In the genomic region with DNA sequence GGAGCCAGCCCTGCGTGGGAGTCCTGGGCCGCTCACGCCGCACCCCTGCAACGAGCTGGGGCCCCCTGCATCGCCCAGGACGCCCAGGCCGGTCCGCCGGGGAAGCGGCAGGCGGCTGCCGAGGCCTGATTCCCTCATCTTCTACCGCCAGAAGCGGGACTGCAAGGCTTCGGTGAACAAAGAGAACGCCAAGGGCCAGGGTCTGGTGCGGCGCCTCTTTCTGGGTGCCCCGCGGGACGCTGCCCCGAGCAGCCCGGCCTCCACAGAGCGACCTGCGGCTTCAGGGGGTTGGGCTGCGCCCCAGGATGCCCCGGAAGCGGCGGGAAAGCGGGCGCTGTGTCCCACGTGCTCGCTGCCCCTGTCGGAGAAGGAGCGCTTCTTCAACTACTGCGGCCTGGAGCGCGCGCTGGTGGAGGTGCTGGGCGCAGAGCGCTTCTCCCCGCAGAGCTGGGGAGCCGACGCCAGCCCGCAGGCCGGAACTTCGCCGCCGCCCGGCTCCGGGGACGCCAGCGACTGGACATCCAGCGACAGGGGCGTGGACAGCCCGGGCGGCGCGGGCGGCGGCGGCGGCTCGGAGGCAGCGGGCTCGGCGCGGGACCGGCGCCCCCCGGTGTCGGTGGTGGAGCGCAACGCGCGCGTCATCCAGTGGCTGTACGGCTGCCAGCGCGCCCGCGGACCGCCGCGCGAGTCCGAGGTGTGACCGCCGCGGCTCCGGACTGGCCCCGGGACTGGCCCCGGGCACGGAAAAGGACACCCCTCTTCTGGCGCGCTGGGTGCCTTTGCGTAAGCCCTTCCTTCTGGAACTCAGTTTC, we compare ENCODE assay signal across 9 cellular contexts. TPM values are rescaled to one million over a fixed set of nuclear protein-coding genes. Genes with fewer than 3 reads are reported as not detected.
A peak's percentile ranks its signal among the peaks of the same experiment; 100 is the strongest.
DNase-seq lines count a peak whose midpoint lies in the region; ATAC-seq and TF ChIP-seq lines count a peak whose summit lies in the region.
"Had no signal": no experiment of that assay in that cellular context is flagged by ENCODE, and none has a peak within 500 bp of the region (broad histone marks: within the 10 kb centered on the region; RNA-seq: fewer than 3 reads in every experiment).

No MANE protein-coding gene starts in this region.

- no peak for TF ChIP-seq EP300 in esophagus muscularis mucosa (IDR thresholded peaks at IDR 0.05)

- H3K27ac ChIP-seq in esophagus muscularis mucosa (replicated peaks in 1 of 4): peak overlapping the region; percentile 58 to 71 (median 67)
- no peak overlapping the region for H3K27ac ChIP-seq in stomach smooth muscle (ENCODE audit: low read length)

- H3K27ac Mint-ChIP-seq in activated CD8-positive, alpha-beta memory T cell treated with anti-CD3 and anti-CD28 coated beads, Interleukin-2, amount 10 ng/mL, durations not matched to agents 7 days and 5 days: no peak overlapping the region

- peaks cover 0 to 22% (median 4%) of the 10 kb centered on the region in 4 donors for H3K27me3 ChIP-seq in esophagus muscularis mucosa
- H3K27me3 ChIP-seq in mucosa of stomach (ENCODE audit: control insufficient read depth, insufficient read depth, low read length): peaks cover 52% of the 10 kb centered on the region
- H3K27me3 ChIP-seq in stomach smooth muscle (ENCODE audit: control insufficient read depth in 1 of 2, insufficient read depth in 2 of 2, low read length in 2 of 2): peaks cover 5 to 6% of the 10 kb centered on the region in 2 donors

- ATAC-seq in activated CD8-positive, alpha-beta memory T cell treated with anti-CD3 and anti-CD28 coated beads, Interleukin-2, amount 10 ng/mL, durations not matched to agents 7 days and 5 days: peak; percentile 64
- no peak for ATAC-seq in GM21390 (IDR thresholded peaks at IDR 0.05; ENCODE audit: unreplicated experiment)
- ATAC-seq in GM19035 (IDR thresholded peaks at IDR 0.05; ENCODE audit: unreplicated experiment): no peak

- H3K4me1 Mint-ChIP-seq in activated CD8-positive, alpha-beta memory T cell treated with anti-CD3 and anti-CD28 coated beads, Interleukin-2, amount 10 ng/mL, durations not matched to agents 7 days and 5 days: peaks cover 20% of the 10 kb centered on the region

- TF ChIP-seq CTCF in esophagus muscularis mucosa (IDR thresholded peaks at IDR 0.05): peak in 2 of 3 experiments; percentile 22 to 29

- no peaks in the 10 kb centered on the region for H3K36me3 Mint-ChIP-seq in activated CD8-positive, alpha-beta memory T cell treated with anti-CD3 and anti-CD28 coated beads, Interleukin-2, amount 10 ng/mL, durations not matched to agents 7 days and 5 days

- intact Hi-C loops in esophagus muscularis mucosa (cut with DNase I): loop anchor here (5.0 kb wide), 2 partner anchors 54 to 124 kb away; no protein-coding TSS in a partner anchor

- under 1% methylated on average over 67 of the region's 98 CpGs for WGBS in esophagus muscularis mucosa

- no peak for TF ChIP-seq POLR2A in esophagus muscularis mucosa (IDR thresholded peaks at IDR 0.05; ENCODE audit: low read depth)

- H3K4me3 ChIP-seq in esophagus muscularis mucosa (peak overlapping the region; percentile 54 to 66 (median 63)), mucosa of stomach (ENCODE audit: low read length) (no peak overlapping the region), stomach smooth muscle (ENCODE audit: low read length in 2 of 2) (peak overlapping the region; percentile 57 to 74)

- H3K36me3 ChIP-seq in esophagus muscularis mucosa (no peaks in the 10 kb centered on the region), mucosa of stomach (ENCODE audit: control insufficient read depth, insufficient read depth, low read length) (no peaks in the 10 kb centered on the region), stomach smooth muscle (ENCODE audit: control insufficient read depth in 2 of 2, insufficient read depth in 2 of 2, low read length in 2 of 2) (no peaks in the 10 kb centered on the region)

- H3K4me1 ChIP-seq in esophagus muscularis mucosa: peaks cover 29 to 61% (median 33%) of the 10 kb centered on the region in 4 donors
- H3K4me1 ChIP-seq in mucosa of stomach (ENCODE audit: control insufficient read depth, insufficient read depth, low read length): peaks cover 20% of the 10 kb centered on the region
- H3K4me1 ChIP-seq in stomach smooth muscle (ENCODE audit: control insufficient read depth, insufficient read depth, low read length): peaks cover 22% of the 10 kb centered on the region

- peak overlapping the region; percentile 48 for H3K4me3 Mint-ChIP-seq in activated CD8-positive, alpha-beta memory T cell treated with anti-CD3 and anti-CD28 coated beads, Interleukin-2, amount 10 ng/mL, durations not matched to agents 7 days and 5 days

- no peaks in the 10 kb centered on the region for H3K9me3 Mint-ChIP-seq in activated CD8-positive, alpha-beta memory T cell treated with anti-CD3 and anti-CD28 coated beads, Interleukin-2, amount 10 ng/mL, durations not matched to agents 7 days and 5 days (ENCODE audit: low read depth)

- H3K9me3 ChIP-seq in esophagus muscularis mucosa: no peaks in the 10 kb centered on the region
- no peaks in the 10 kb centered on the region for H3K9me3 ChIP-seq in mucosa of stomach (ENCODE audit: control insufficient read depth, low read length)
- H3K9me3 ChIP-seq in stomach smooth muscle (ENCODE audit: control insufficient read depth in 2 of 2, low read length in 2 of 2): no peaks in the 10 kb centered on the region

- peaks cover 67% of the 10 kb centered on the region for H3K27me3 Mint-ChIP-seq in activated CD8-positive, alpha-beta memory T cell treated with anti-CD3 and anti-CD28 coated beads, Interleukin-2, amount 10 ng/mL, durations not matched to agents 7 days and 5 days

- peak; percentile 53 for DNase-seq in DMS53 treated with DMSO at 0.1 percent for 48 hours (lab: John Stamatoyannopoulos, UW; ENCODE audit: unreplicated experiment)
- DNase-seq in MV-4-11 (lab: John Stamatoyannopoulos, UW): peak; percentile 27
- DNase-seq in activated CD8-positive, alpha-beta memory T cell treated with anti-CD3 and anti-CD28 coated beads, Interleukin-2, amount 10 ng/mL, durations not matched to agents 7 days and 5 days: peak; percentile 52
- no peak for DNase-seq in esophagus muscularis mucosa (ENCODE audit: extremely low spot score)

- H3K9ac ChIP-seq in mucosa of stomach (ENCODE audit: low read length) (peak overlapping the region; percentile 34), stomach smooth muscle (ENCODE audit: low read length in 2 of 2) (peak overlapping the region; percentile 47 to 58)

- CTCF ChIA-PET in activated CD8-positive, alpha-beta memory T cell treated with anti-CD3 and anti-CD28 coated beads, Interleukin-2, amount 10 ng/mL, durations not matched to agents 7 days and 5 days (lab: Charles Lee): interaction anchor here (0.6 to 3.8 kb wide), 9 partner anchors 8 to 255 kb away, joined by 3 to 14 read pairs (median 4); a partner anchor contains a TSS

RNA-seq across cellular contexts. Expression of a gene that starts 2.7 kb away (rescaled TPM):
- total RNA-seq in activated CD8-positive, alpha-beta memory T cell treated with anti-CD3 and anti-CD28 coated beads, Interleukin-2, amount 10 ng/mL, durations not matched to agents 7 days and 5 days: not detected
- 10 to 100 TPM in 2 of 4 donors, 1 to 10 TPM in 2; 2.9 to 17.9 (median 11.6) TPM for total RNA-seq in esophagus muscularis mucosa
- total RNA-seq: T-helper 1 cell treated with Interleukin-12 subunit alpha and Interleukin-12 subunit beta and Interleukin-4 antibody, amounts not matched to agents 30 ng/mL and 1 ng/mL, for 36 hours had no signal

RNA-seq across cellular contexts. Expression of a gene that starts 7.1 kb away (rescaled TPM):
- not detected for total RNA-seq in activated CD8-positive, alpha-beta memory T cell treated with anti-CD3 and anti-CD28 coated beads, Interleukin-2, amount 10 ng/mL, durations not matched to agents 7 days and 5 days
- total RNA-seq in esophagus muscularis mucosa: not detected
- total RNA-seq: T-helper 1 cell treated with Interleukin-12 subunit alpha and Interleukin-12 subunit beta and Interleukin-4 antibody, amounts not matched to agents 30 ng/mL and 1 ng/mL, for 36 hours had no signal

RNA-seq across cellular contexts. Expression of a gene that starts 8.1 kb away (rescaled TPM):
- total RNA-seq in activated CD8-positive, alpha-beta memory T cell treated with anti-CD3 and anti-CD28 coated beads, Interleukin-2, amount 10 ng/mL, durations not matched to agents 7 days and 5 days: 10 to 100 TPM; 40.1 to 48.1 TPM
- total RNA-seq in esophagus muscularis mucosa: 10 to 100 TPM; 10.4 to 41.6 (median 22.5) TPM

RNA-seq across cellular contexts. Expression of a gene that starts 10.0 kb away (rescaled TPM):
- not detected for total RNA-seq in activated CD8-positive, alpha-beta memory T cell treated with anti-CD3 and anti-CD28 coated beads, Interleukin-2, amount 10 ng/mL, durations not matched to agents 7 days and 5 days
- not detected for total RNA-seq in esophagus muscularis mucosa
- total RNA-seq: T-helper 1 cell treated with Interleukin-12 subunit alpha and Interleukin-12 subunit beta and Interleukin-4 antibody, amounts not matched to agents 30 ng/mL and 1 ng/mL, for 36 hours had no signal

RNA-seq across cellular contexts. Expression of a gene that starts 15.7 kb away (rescaled TPM):
- total RNA-seq in activated CD8-positive, alpha-beta memory T cell treated with anti-CD3 and anti-CD28 coated beads, Interleukin-2, amount 10 ng/mL, durations not matched to agents 7 days and 5 days: 1 to 10 TPM; 1.4 to 1.5 TPM
- total RNA-seq in esophagus muscularis mucosa: 1 to 10 TPM; 1.4 to 2.6 (median 1.9) TPM
